In genomic region chr11:11786771-11787170, GRCh38 we compare ENCODE assay signal across 9 cellular contexts. TPM values are rescaled to one million over a fixed set of nuclear protein-coding genes. Genes with fewer than 3 reads are reported as not detected.
DNase-seq lines count a peak whose midpoint lies in the region; ATAC-seq, FAIRE-seq and TF ChIP-seq lines count a peak whose summit lies in the region.
"Had no signal": no experiment of that assay in that cellular context is flagged by ENCODE, and none has a peak within 500 bp of the region (broad histone marks: within the 10 kb centered on the region; RNA-seq: fewer than 3 reads in every experiment).

No MANE protein-coding gene starts in this region.

- H3K27ac Mint-ChIP-seq in stimulated activated effector memory CD8-positive, alpha-beta T cell treated with anti-CD3 and anti-CD28 coated beads, Interleukin-12 subunit alpha, Interleukin-12 subunit beta, amount 100 ng/mL, for 72 hours = no peak overlapping the region

- ATAC-seq in left lobe of liver = peak; percentile 35
- ATAC-seq in GM18858 (IDR thresholded peaks at IDR 0.05; ENCODE audit: unreplicated experiment) = no peak
- no peak for ATAC-seq in GM19452 (IDR thresholded peaks at IDR 0.05; ENCODE audit: unreplicated experiment)
- no peak for ATAC-seq in stimulated activated effector memory CD8-positive, alpha-beta T cell treated with anti-CD3 and anti-CD28 coated beads, Interleukin-12 subunit alpha, Interleukin-12 subunit beta, amount 100 ng/mL, for 72 hours

- no peaks in the 10 kb centered on the region for H3K9me3 Mint-ChIP-seq in stimulated activated effector memory CD8-positive, alpha-beta T cell treated with anti-CD3 and anti-CD28 coated beads, Interleukin-12 subunit alpha, Interleukin-12 subunit beta, amount 100 ng/mL, for 72 hours

- H3K4me3 Mint-ChIP-seq in stimulated activated effector memory CD8-positive, alpha-beta T cell treated with anti-CD3 and anti-CD28 coated beads, Interleukin-12 subunit alpha, Interleukin-12 subunit beta, amount 100 ng/mL, for 72 hours = no peak overlapping the region

- no peak for FAIRE-seq in HTR-8/SVneo (lab: Jason Lieb, UNC)

- H3K4me1 Mint-ChIP-seq in stimulated activated effector memory CD8-positive, alpha-beta T cell treated with anti-CD3 and anti-CD28 coated beads, Interleukin-12 subunit alpha, Interleukin-12 subunit beta, amount 100 ng/mL, for 72 hours = no peaks in the 10 kb centered on the region

- DNase-seq in AG20443 (ENCODE audit: low spot score) = peak; percentile 48
- peak; percentile 8 for DNase-seq in HTR-8/SVneo (ENCODE audit: insufficient read length, low spot score)
- DNase-seq in astrocyte of the cerebellum (ENCODE audit: low read depth) = peak; percentile 5
- no peak for DNase-seq in left lobe of liver (ENCODE audit: low spot score)
- no peak for DNase-seq in stimulated activated CD4-positive, alpha-beta T cell treated with anti-CD3 and anti-CD28 coated beads, Interleukin-12 subunit alpha, Interleukin-12 subunit beta, amount 100 ng/mL, for 4 hours
- no peak for DNase-seq in stimulated activated effector memory CD8-positive, alpha-beta T cell treated with anti-CD3 and anti-CD28 coated beads, Interleukin-12 subunit alpha, Interleukin-12 subunit beta, amount 100 ng/mL, for 72 hours (ENCODE audit: low spot score in 2 of 2)
- DNase-seq: OCI-M1 had no signal

- in situ Hi-C loops in astrocyte of the cerebellum (cut with HindIII; ENCODE audit: low sequenced_read_pairs) = loop anchor here (5.0 to 25.0 kb wide), 2 partner anchors 749 to 999 kb away; no protein-coding TSS in a partner anchor

- TF ChIP-seq CTCF in astrocyte of the cerebellum (IDR thresholded peaks at IDR 0.05; ENCODE audit: low read depth, low read length, missing control alignments) = peak; percentile 67

- H3K4me3 ChIP-seq in astrocyte of the cerebellum (ENCODE audit: low read depth, low read length) = no peak overlapping the region

- H3K36me3 Mint-ChIP-seq in stimulated activated effector memory CD8-positive, alpha-beta T cell treated with anti-CD3 and anti-CD28 coated beads, Interleukin-12 subunit alpha, Interleukin-12 subunit beta, amount 100 ng/mL, for 72 hours = no peaks in the 10 kb centered on the region

RNA-seq across cellular contexts. Expression of gene USP47, which starts 55.0 kb away (rescaled TPM):
- 23.7 TPM for total RNA-seq in left lobe of liver

Comparison
In these comparisons a context has a peak if more than half of its experiments do, and no peak if none do; other contexts are left out.
1. DNase-seq: peak in AG20443 (single experiment), HTR-8/SVneo (single experiment) and astrocyte of the cerebellum (single experiment); none in left lobe of liver (single experiment), stimulated activated CD4-positive, alpha-beta T cell treated with anti-CD3 and anti-CD28 coated beads, Interleukin-12 subunit alpha, Interleukin-12 subunit beta, amount 100 ng/mL, for 4 hours (single experiment) and stimulated activated effector memory CD8-positive, alpha-beta T cell treated with anti-CD3 and anti-CD28 coated beads, Interleukin-12 subunit alpha, Interleukin-12 subunit beta, amount 100 ng/mL, for 72 hours (0 of 2).